In the genomic region with DNA sequence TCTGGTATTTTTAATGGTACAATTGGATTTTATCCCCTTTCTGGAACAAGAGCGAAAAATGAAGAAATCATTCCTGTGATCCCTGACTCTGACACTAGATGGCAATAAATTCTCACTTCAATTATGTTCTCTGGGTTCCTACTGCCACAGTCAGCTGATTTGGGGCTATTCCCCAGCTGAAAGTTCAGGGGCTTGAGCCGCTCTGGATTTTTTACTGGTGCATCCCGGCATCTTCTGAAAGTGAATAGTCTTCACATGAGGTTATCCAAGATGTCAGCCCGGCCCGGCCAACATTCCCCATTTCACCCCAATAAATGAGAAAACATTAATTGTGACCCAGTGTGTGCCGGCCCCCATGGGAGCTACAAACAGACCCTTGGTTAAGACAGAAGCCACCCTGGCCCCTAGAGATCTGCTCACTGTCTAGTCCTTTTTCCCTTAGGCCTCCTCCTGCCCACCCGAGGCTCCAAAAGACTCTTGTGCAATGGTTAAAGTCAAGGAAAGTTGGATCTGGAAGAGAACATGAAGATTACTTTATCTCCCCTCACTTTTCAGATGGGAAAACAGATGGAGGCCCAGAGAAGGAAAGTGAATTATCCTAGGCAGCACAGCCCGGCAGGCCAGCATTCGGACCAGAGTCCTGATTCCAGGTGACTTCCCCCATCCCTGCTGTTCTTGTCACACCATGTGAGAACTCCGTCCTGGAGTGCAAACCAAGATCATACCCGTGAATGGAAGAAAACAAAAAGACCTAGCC, we compare ENCODE assay signal across 8 cellular contexts. TPM values are rescaled to one million over a fixed set of nuclear protein-coding genes. Genes with fewer than 3 reads are reported as not detected.
DNase-seq lines count a peak whose midpoint lies in the region; ATAC-seq and TF ChIP-seq lines count a peak whose summit lies in the region.

No MANE protein-coding gene starts in this region.

- H3K79me2 ChIP-seq in Karpas-422 (ENCODE audit: low read length), result no peaks in the 10 kb centered on the region

- H3K9me2 ChIP-seq in Karpas-422 (replicated peaks; ENCODE audit: insufficient read depth, low read length), result no peaks in the 10 kb centered on the region

- H3K4me3 ChIP-seq in Karpas-422 (ENCODE audit: low read length) (no peak overlapping the region), Peyer's patch (no peak overlapping the region), transverse colon (no peak overlapping the region)

- no peak overlapping the region for H2AFZ ChIP-seq in Karpas-422 (ENCODE audit: low read length)

- no peak overlapping the region for H3K9ac ChIP-seq in Karpas-422 (ENCODE audit: low read length)

- peak overlapping the region; percentile 63 for H3K27ac Mint-ChIP-seq in activated CD8-positive, alpha-beta memory T cell treated with anti-CD3 and anti-CD28 coated beads, Interleukin-2, amount 10 ng/mL, durations not matched to agents 7 days and 5 days

- no peaks in the 10 kb centered on the region for H3K36me3 Mint-ChIP-seq in activated CD8-positive, alpha-beta memory T cell treated with anti-CD3 and anti-CD28 coated beads, Interleukin-2, amount 10 ng/mL, durations not matched to agents 7 days and 5 days

- CTCF ChIA-PET in activated CD8-positive, alpha-beta memory T cell treated with anti-CD3 and anti-CD28 coated beads, Interleukin-2, amount 10 ng/mL, durations not matched to agents 7 days and 5 days (lab: Charles Lee), result interaction anchor here (1.0 to 6.5 kb wide), 18 partner anchors 10 to 808 kb away, joined by 3 to 129 read pairs (median 5); a partner anchor contains a TSS

- no peak for TF ChIP-seq EP300 in transverse colon (IDR thresholded peaks at IDR 0.05; ENCODE audit: low read depth)

- peaks cover 15% of the 10 kb centered on the region for H3K4me1 Mint-ChIP-seq in activated CD8-positive, alpha-beta memory T cell treated with anti-CD3 and anti-CD28 coated beads, Interleukin-2, amount 10 ng/mL, durations not matched to agents 7 days and 5 days

- H3K4me1 ChIP-seq in Karpas-422 (ENCODE audit: low read length) (peaks cover 13% of the 10 kb centered on the region), Peyer's patch (no peaks in the 10 kb centered on the region), transverse colon (peaks cover 0 to 10% (median 8%) of the 10 kb centered on the region in 4 donors)

- H3K27me3 Mint-ChIP-seq in activated CD8-positive, alpha-beta memory T cell treated with anti-CD3 and anti-CD28 coated beads, Interleukin-2, amount 10 ng/mL, durations not matched to agents 7 days and 5 days, result peaks cover 10% of the 10 kb centered on the region

- in situ Hi-C loops in transverse colon (cut with MboI; ENCODE audit: low pct_ligation_motif_present in 1 of 4, low pct_unique_long_range_greater_than_20kb in 1 of 4, low sequenced_read_pairs in 3 of 4), result loop anchor here (5.0 to 10.0 kb wide), 3 partner anchors 55 to 802 kb away; a partner anchor contains a TSS

- no peak for DNase-seq in activated CD8-positive, alpha-beta memory T cell treated with anti-CD3 and anti-CD28 coated beads, Interleukin-2, amount 10 ng/mL, durations not matched to agents 7 days and 5 days
- no peak for DNase-seq in activated CD8-positive, alpha-beta memory T cell treated with anti-CD3 and anti-CD28 coated beads, Interleukin-2, amount 50 U/mL, for 48 hours
- DNase-seq in Karpas-422 (peak; percentile 83), Peyer's patch (no peak), cerebellum (ENCODE audit: low spot score) (peak; percentile 74), left lobe of liver (ENCODE audit: low spot score) (peak; percentile 51), transverse colon (no peak)
- no peak for DNase-seq in activated CD4-positive, CD25-positive, alpha-beta regulatory T cell (lab: John Stamatoyannopoulos, UW)

- H3K9me3 ChIP-seq in Karpas-422 (ENCODE audit: low read length) (no peaks in the 10 kb centered on the region), Peyer's patch (no peaks in the 10 kb centered on the region), transverse colon (no peaks in the 10 kb centered on the region)

- 58% methylated on average over 11 of the region's 11 CpGs; no CpG with 5 or more reads in 1 of the 2 donors for WGBS in transverse colon (ENCODE audit: low coverage in 1 of 2), 2 donors

- no peaks in the 10 kb centered on the region for H4K20me1 ChIP-seq in Karpas-422 (ENCODE audit: insufficient read depth, low read depth, low read length)

- no peaks in the 10 kb centered on the region for H3K27me3 ChIP-seq in Karpas-422 (ENCODE audit: low read length)
- no peaks in the 10 kb centered on the region for H3K27me3 ChIP-seq in Peyer's patch
- no peaks in the 10 kb centered on the region for H3K27me3 ChIP-seq in transverse colon

- no peak overlapping the region for H3K4me2 ChIP-seq in Karpas-422 (ENCODE audit: low read depth, low read length, poor library complexity, severe bottlenecking)

- H3K9me3 Mint-ChIP-seq in activated CD8-positive, alpha-beta memory T cell treated with anti-CD3 and anti-CD28 coated beads, Interleukin-2, amount 10 ng/mL, durations not matched to agents 7 days and 5 days (ENCODE audit: low read depth), result no peaks in the 10 kb centered on the region

- peak; percentile 55 to 89 (median 84) for TF ChIP-seq CTCF in Peyer's patch (IDR thresholded peaks at IDR 0.05)
- TF ChIP-seq CTCF in transverse colon (IDR thresholded peaks at IDR 0.05), result peak; percentile 68 to 88 (median 72)

- no peak overlapping the region for H3K27ac ChIP-seq in Karpas-422 (ENCODE audit: low read length)
- no peak overlapping the region for H3K27ac ChIP-seq in Peyer's patch
- H3K27ac ChIP-seq in transverse colon, result peak overlapping the region in 1 of 4 donors; percentile 25

- H3K36me3 ChIP-seq in Karpas-422 (ENCODE audit: insufficient read depth, low read length) (no peaks in the 10 kb centered on the region), Peyer's patch (no peaks in the 10 kb centered on the region), transverse colon (no peaks in the 10 kb centered on the region)

- intact Hi-C loops in transverse colon (cut with DNase I; ENCODE audit: low total_unique reads), result loop anchor here (1.0 kb wide), 1 partner anchor 54 kb away; no protein-coding TSS in a partner anchor

- no peak for ATAC-seq in activated CD8-positive, alpha-beta memory T cell treated with anti-CD3 and anti-CD28 coated beads, Interleukin-2, amount 10 ng/mL, durations not matched to agents 7 days and 5 days
- peak; percentile 79 for ATAC-seq in left lobe of liver

- TF ChIP-seq POLR2A in Peyer's patch (IDR thresholded peaks at IDR 0.05) (no peak), transverse colon (IDR thresholded peaks at IDR 0.05) (no peak)

- no peak overlapping the region for H3K4me3 Mint-ChIP-seq in activated CD8-positive, alpha-beta memory T cell treated with anti-CD3 and anti-CD28 coated beads, Interleukin-2, amount 10 ng/mL, durations not matched to agents 7 days and 5 days

RNA-seq across cellular contexts. Expression of a gene that starts 20.8 kb away (rescaled TPM):
- 1 to 10 TPM; 1.1 to 3.7 TPM for total RNA-seq in activated CD8-positive, alpha-beta memory T cell treated with anti-CD3 and anti-CD28 coated beads, Interleukin-2, amount 10 ng/mL, durations not matched to agents 7 days and 5 days
- not detected in 2 replicates for total RNA-seq in Karpas-422 (2014; rRNA removed; shearing (Covaris generic); ENCODE audit: low replicate concordance)
- 10 to 100 TPM; 15.5 to 24.5 (median 21.0) TPM for total RNA-seq in Peyer's patch
- total RNA-seq in cerebellum, result 25.1 TPM
- 22.6 TPM for total RNA-seq in left lobe of liver
- total RNA-seq in transverse colon, result 10 to 100 TPM; 30.6 to 41.4 (median 36.2) TPM

Comparison
In these comparisons a context has a peak if more than half of its experiments do, and no peak if none do; other contexts are left out.
1. DNase-seq: peak in Karpas-422 (single experiment), cerebellum (single experiment) and left lobe of liver (single experiment); none in activated CD8-positive, alpha-beta memory T cell treated with anti-CD3 and anti-CD28 coated beads, Interleukin-2, amount 10 ng/mL, durations not matched to agents 7 days and 5 days (single experiment), activated CD8-positive, alpha-beta memory T cell treated with anti-CD3 and anti-CD28 coated beads, Interleukin-2, amount 50 U/mL, for 48 hours (single experiment), Peyer's patch (0 of 3), transverse colon (single experiment) and activated CD4-positive, CD25-positive, alpha-beta regulatory T cell (0 of 4).